Comparison of ENCODE assay signal across 10 cellular contexts in the genomic region with DNA sequence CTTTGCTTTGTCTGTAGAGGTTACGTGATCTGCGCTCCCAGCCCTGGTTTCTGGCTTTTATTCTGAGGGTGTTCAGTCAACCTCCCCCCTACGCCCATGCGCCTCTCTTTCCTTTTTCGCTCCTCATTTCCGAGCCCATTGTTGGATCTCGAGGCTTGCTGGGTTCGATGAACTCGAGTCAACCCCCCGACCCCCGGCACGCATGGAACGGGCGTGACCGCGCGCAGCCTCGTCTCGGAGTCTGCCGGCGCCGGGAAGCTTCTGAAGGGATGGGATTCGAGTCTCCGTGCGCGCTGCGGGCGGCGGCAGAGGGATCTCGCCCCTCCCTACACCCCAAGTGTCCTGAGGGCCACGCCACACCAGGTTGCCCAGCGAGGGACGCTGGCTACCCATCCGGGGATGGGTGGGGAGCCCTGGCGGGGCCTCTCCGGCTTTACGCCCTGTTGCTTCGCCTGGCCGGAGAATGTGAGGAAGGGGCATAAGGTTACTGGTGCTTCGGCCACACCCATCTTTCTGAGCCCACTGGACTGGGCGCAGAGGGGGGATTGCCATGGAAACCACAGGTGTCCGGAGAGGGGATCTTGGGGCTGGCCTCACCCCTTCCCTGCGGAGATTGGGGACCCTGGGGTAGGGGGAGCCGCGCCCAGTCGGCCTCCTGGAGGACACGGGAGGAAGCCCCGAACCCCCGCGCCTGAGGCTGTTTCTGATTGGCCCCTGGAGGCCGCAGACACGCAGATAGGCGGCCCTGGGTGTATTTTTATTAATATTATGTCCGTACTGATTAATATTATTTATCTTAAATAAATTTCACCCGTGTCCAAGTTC. TPM values are rescaled to one million over a fixed set of nuclear protein-coding genes. Genes with fewer than 3 reads are reported as not detected.
DNase-seq lines count a peak whose midpoint lies in the region; ATAC-seq and TF ChIP-seq lines count a peak whose summit lies in the region.
"Had no signal": no experiment of that assay in that cellular context is flagged by ENCODE, and none has a peak within 500 bp of the region (broad histone marks: within the 10 kb centered on the region; RNA-seq: fewer than 3 reads in every experiment).

No MANE protein-coding gene starts in this region.

- H3K27me3 ChIP-seq in left ventricle myocardium inferior (ENCODE audit: low read depth) (peaks cover 57% of the 10 kb centered on the region), upper lobe of right lung (peaks cover 46% of the 10 kb centered on the region)

- DNase-seq in left ventricle myocardium inferior (no peak), Right ventricle myocardium superior (no peak), mesothelial cell of epicardium (ENCODE audit: low spot score in 2 of 2, unreplicated experiment in 2 of 2) (no peak), upper lobe of right lung (no peak), G401 (ENCODE audit: low spot score) (no peak)
- DNase-seq in activated naive CD8-positive, alpha-beta T cell treated with anti-CD3 and anti-CD28 coated beads, Interleukin-2, amount 50 U/mL, for 24 hours = no peak
- DNase-seq: cortex of kidney had no signal

- no peaks in the 10 kb centered on the region for H3K36me3 Mint-ChIP-seq in activated naive CD8-positive, alpha-beta T cell treated with anti-CD3 and anti-CD28 coated beads, Interleukin-2, amount 50 U/mL, for 24 hours (ENCODE audit: low read depth)
- no peaks in the 10 kb centered on the region for H3K36me3 Mint-ChIP-seq in mesothelial cell of epicardium

- ATAC-seq in Right ventricle myocardium superior (ENCODE audit: poor library complexity) (no peak), upper lobe of right lung (no peak), HG02798 (IDR thresholded peaks at IDR 0.05; ENCODE audit: poor library complexity, unreplicated experiment) (no peak), HG03457 (IDR thresholded peaks at IDR 0.05; ENCODE audit: unreplicated experiment) (no peak)
- ATAC-seq in activated naive CD8-positive, alpha-beta T cell treated with anti-CD3 and anti-CD28 coated beads, Interleukin-2, amount 50 U/mL, for 24 hours = no peak

- peaks cover 67% of the 10 kb centered on the region for H3K27me3 Mint-ChIP-seq in activated naive CD8-positive, alpha-beta T cell treated with anti-CD3 and anti-CD28 coated beads, Interleukin-2, amount 50 U/mL, for 24 hours
- H3K27me3 Mint-ChIP-seq in mesothelial cell of epicardium (ENCODE audit: low read depth) = peaks cover 76% of the 10 kb centered on the region

- intact Hi-C loops in left ventricle myocardium inferior (cut with micrococcal nuclease) (no loop called here), Right ventricle myocardium superior (cut with DNase I) (no loop called here), upper lobe of right lung (cut with DNase I) (no loop called here)

- H3K36me3 ChIP-seq in left ventricle myocardium inferior = no peaks in the 10 kb centered on the region
- no peaks in the 10 kb centered on the region for H3K36me3 ChIP-seq in upper lobe of right lung

- H3K4me3 Mint-ChIP-seq in activated naive CD8-positive, alpha-beta T cell treated with anti-CD3 and anti-CD28 coated beads, Interleukin-2, amount 50 U/mL, for 24 hours = peak overlapping the region; percentile 75
- H3K4me3 Mint-ChIP-seq in mesothelial cell of epicardium = peak overlapping the region; percentile 61

- TF ChIP-seq CTCF in left ventricle myocardium inferior (IDR thresholded peaks at IDR 0.05; ENCODE audit: borderline replicate concordance) (no peak), mesothelial cell of epicardium (IDR thresholded peaks at IDR 0.05; ENCODE audit: unreplicated experiment) (no peak), upper lobe of right lung (IDR thresholded peaks at IDR 0.05) (no peak)

- H3K4me1 ChIP-seq in left ventricle myocardium inferior (peaks cover 38% of the 10 kb centered on the region), upper lobe of right lung (peaks cover 15% of the 10 kb centered on the region)

- H3K9me3 Mint-ChIP-seq in activated naive CD8-positive, alpha-beta T cell treated with anti-CD3 and anti-CD28 coated beads, Interleukin-2, amount 50 U/mL, for 24 hours = no peaks in the 10 kb centered on the region
- no peaks in the 10 kb centered on the region for H3K9me3 Mint-ChIP-seq in mesothelial cell of epicardium

- peak overlapping the region; percentile 33 for H3K27ac ChIP-seq in left ventricle myocardium inferior (replicated peaks)
- H3K27ac ChIP-seq in upper lobe of right lung = no peak overlapping the region

- H3K9me3 ChIP-seq in left ventricle myocardium inferior (replicated peaks) (no peaks in the 10 kb centered on the region), upper lobe of right lung (no peaks in the 10 kb centered on the region)

- H3K4me3 ChIP-seq in left ventricle myocardium inferior (peak overlapping the region; percentile 97), upper lobe of right lung (peak overlapping the region; percentile 74)

- H3K27ac Mint-ChIP-seq in activated naive CD8-positive, alpha-beta T cell treated with anti-CD3 and anti-CD28 coated beads, Interleukin-2, amount 50 U/mL, for 24 hours = no peak overlapping the region
- no peak overlapping the region for H3K27ac Mint-ChIP-seq in mesothelial cell of epicardium

- in situ Hi-C loops in G401 (cut with HindIII; ENCODE audit: low sequenced_read_pairs) = no loop called here

- peaks cover 23% of the 10 kb centered on the region for H3K4me1 Mint-ChIP-seq in activated naive CD8-positive, alpha-beta T cell treated with anti-CD3 and anti-CD28 coated beads, Interleukin-2, amount 50 U/mL, for 24 hours
- peaks cover 13% of the 10 kb centered on the region for H3K4me1 Mint-ChIP-seq in mesothelial cell of epicardium

RNA-seq across cellular contexts. Expression of a gene that starts 1.8 kb away (rescaled TPM):
- total RNA-seq in left ventricle myocardium inferior (28.6 TPM), Right ventricle myocardium superior (37.7 TPM), mesothelial cell of epicardium (2.5 to 3.1 TPM (median 2.8 TPM) in 3 replicates), upper lobe of right lung (5.1 TPM)
- total RNA-seq in G401 (2014; rRNA removed; shearing (Covaris generic)) = 0.44 TPM in 1 of 2 replicates, not detected in the other

RNA-seq across cellular contexts. Expression of a gene that starts 51.5 kb away (rescaled TPM):
- total RNA-seq in left ventricle myocardium inferior = not detected
- total RNA-seq in Right ventricle myocardium superior = not detected
- total RNA-seq in mesothelial cell of epicardium = not detected in 3 replicates
- not detected for total RNA-seq in upper lobe of right lung
- total RNA-seq in G401 (2014; rRNA removed; shearing (Covaris generic)) = not detected in 2 replicates
- total RNA-seq: pulmonary artery endothelial cell had no signal
